Comparison of ENCODE assay signal across 8 cellular contexts in the genomic region with DNA sequence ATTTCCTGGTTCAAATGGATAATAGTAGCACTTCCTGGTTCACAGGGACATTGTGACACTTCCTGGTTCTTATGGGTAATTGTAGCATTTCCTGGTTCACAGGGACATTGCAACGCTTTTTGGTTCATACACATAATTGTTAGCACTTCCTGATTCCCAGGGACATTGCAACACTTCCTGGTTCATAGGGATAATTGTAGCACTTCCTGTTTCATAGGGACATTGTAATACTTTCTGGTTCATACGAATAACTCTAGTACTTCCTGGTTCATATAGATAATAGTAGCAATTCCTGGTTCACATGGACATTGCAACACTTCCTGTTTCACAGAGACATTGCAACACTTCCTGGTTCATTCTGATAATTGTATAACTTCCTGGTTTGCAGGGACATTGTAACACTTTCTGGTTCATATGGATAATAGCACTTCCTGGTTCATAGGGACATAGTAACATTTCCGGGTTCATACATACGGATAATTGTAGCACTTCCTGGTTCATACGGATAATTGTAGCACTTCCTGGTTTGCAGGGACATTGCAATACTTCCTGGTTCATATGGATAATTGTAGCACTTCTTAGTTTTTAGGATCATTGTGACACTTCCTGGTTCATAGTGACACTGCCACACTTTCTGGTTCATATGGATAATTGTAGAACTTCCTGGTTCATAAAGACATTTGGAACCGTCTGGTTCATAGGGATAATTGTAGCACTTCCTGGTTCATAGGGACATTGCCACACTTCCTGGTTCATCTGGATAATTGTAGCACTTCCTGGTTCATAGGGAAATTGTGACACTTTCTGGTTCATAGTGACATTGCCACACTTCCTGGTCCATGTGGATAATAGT.
DNase-seq lines count a peak whose midpoint lies in the region; ATAC-seq lines count a peak whose summit lies in the region.

No MANE protein-coding gene starts in this region.

- peak overlapping the region; percentile 97 for H3K27ac Mint-ChIP-seq in activated T-cell treated with anti-CD3 and anti-CD28 coated beads, Interleukin-2, amount 50 U/mL, for 72 hours
- H3K27ac Mint-ChIP-seq in effector memory CD8-positive, alpha-beta T cell = peak overlapping the region; percentile 98 to 99

- H3K36me3 Mint-ChIP-seq in activated T-cell treated with anti-CD3 and anti-CD28 coated beads, Interleukin-2, amount 50 U/mL, for 72 hours (ENCODE audit: insufficient read depth in 2 of 2) = peaks cover 60 to 69% of the 10 kb centered on the region in 2 donors
- H3K36me3 Mint-ChIP-seq in effector memory CD8-positive, alpha-beta T cell (ENCODE audit: insufficient read depth) = peaks cover 58% of the 10 kb centered on the region

- H3K9me3 ChIP-seq in SJCRH30 (replicated peaks) = peaks cover 10% of the 10 kb centered on the region
- H3K9me3 ChIP-seq in subcutaneous abdominal adipose tissue (ENCODE audit: control insufficient read depth in 5 of 5, low read length in 5 of 5) = peaks cover 4 to 32% (median 10%) of the 10 kb centered on the region in 5 donors

- DNase-seq in activated T-cell treated with anti-CD3 and anti-CD28 coated beads, Interleukin-2, amount 50 U/mL, for 72 hours = no peak
- DNase-seq in activated T-cell treated with anti-CD3 and anti-CD28 coated beads for 4 hours (no peak), SJCRH30 (peak; percentile 39 to 77), HPDE6-E6E7 (ENCODE audit: extremely low spot score) (no peak)
- DNase-seq in effector memory CD8-positive, alpha-beta T cell = peak; percentile 31 to 66 (median 42)

- H3K4me3 ChIP-seq in SJCRH30 (peak overlapping the region; percentile 22), subcutaneous abdominal adipose tissue (ENCODE audit: low read depth in 1 of 5, low read length in 5 of 5) (peak overlapping the region in 4 of 5 donors; percentile 22 to 50 (median 37))

- H3K9ac ChIP-seq in subcutaneous abdominal adipose tissue (ENCODE audit: low read length in 5 of 5) = no peak overlapping the region

- peaks cover 45% of the 10 kb centered on the region for H3K4me1 Mint-ChIP-seq in activated T-cell treated with anti-CD3 and anti-CD28 coated beads, Interleukin-2, amount 50 U/mL, for 72 hours (ENCODE audit: low read depth)
- peaks cover 33 to 43% of the 10 kb centered on the region in 2 donors for H3K4me1 Mint-ChIP-seq in effector memory CD8-positive, alpha-beta T cell (ENCODE audit: low read depth in 2 of 2)

- H3K27me3 Mint-ChIP-seq in activated T-cell treated with anti-CD3 and anti-CD28 coated beads, Interleukin-2, amount 50 U/mL, for 72 hours (ENCODE audit: low read depth) = no peaks in the 10 kb centered on the region
- no peaks in the 10 kb centered on the region for H3K27me3 Mint-ChIP-seq in effector memory CD8-positive, alpha-beta T cell

- H3K4me3 Mint-ChIP-seq in activated T-cell treated with anti-CD3 and anti-CD28 coated beads, Interleukin-2, amount 50 U/mL, for 72 hours = peak overlapping the region; percentile 57 to 64
- H3K4me3 Mint-ChIP-seq in effector memory CD8-positive, alpha-beta T cell = peak overlapping the region; percentile 75

- ATAC-seq in activated T-cell treated with anti-CD3 and anti-CD28 coated beads, Interleukin-2, amount 50 U/mL, for 72 hours (replicated peaks in 1 of 2) = peak in 1 of 2 donors; percentile 26
- peak; percentile 71 for ATAC-seq in effector memory CD8-positive, alpha-beta T cell (replicated peaks)
- ATAC-seq in GM19328 (IDR thresholded peaks at IDR 0.05; ENCODE audit: unreplicated experiment) (no peak), HG03571 (IDR thresholded peaks at IDR 0.05; ENCODE audit: unreplicated experiment) (no peak)

- H3K36me3 ChIP-seq in SJCRH30 (no peaks in the 10 kb centered on the region), subcutaneous abdominal adipose tissue (ENCODE audit: control insufficient read depth in 5 of 5, insufficient read depth in 5 of 5, low read length in 5 of 5) (peaks cover 5 to 30% (median 14%) of the 10 kb centered on the region in 5 donors)

- H3K27me3 ChIP-seq in SJCRH30 = no peaks in the 10 kb centered on the region
- no peaks in the 10 kb centered on the region for H3K27me3 ChIP-seq in subcutaneous abdominal adipose tissue (ENCODE audit: control insufficient read depth in 5 of 5, insufficient read depth in 4 of 5, low read length in 5 of 5)

- H3K4me1 ChIP-seq in SJCRH30 = no peaks in the 10 kb centered on the region
- peaks cover 0 to 4% (median 0%) of the 10 kb centered on the region in 5 donors for H3K4me1 ChIP-seq in subcutaneous abdominal adipose tissue (ENCODE audit: control insufficient read depth in 5 of 5, insufficient read depth in 5 of 5, low read length in 5 of 5)

- H3K27ac ChIP-seq in SJCRH30 (peak overlapping the region; percentile 51), subcutaneous abdominal adipose tissue (ENCODE audit: low read depth, low read length) (no peak overlapping the region)

- H3K9me3 Mint-ChIP-seq in activated T-cell treated with anti-CD3 and anti-CD28 coated beads, Interleukin-2, amount 50 U/mL, for 72 hours = peaks cover 29 to 40% of the 10 kb centered on the region in 2 donors
- peaks cover 24 to 29% of the 10 kb centered on the region in 2 donors for H3K9me3 Mint-ChIP-seq in effector memory CD8-positive, alpha-beta T cell

Comparison
In these comparisons a context has a peak if more than half of its experiments do, and no peak if none do; other contexts are left out.
1. DNase-seq: peak in SJCRH30 (2 of 2) and effector memory CD8-positive, alpha-beta T cell (3 of 3); none in activated T-cell treated with anti-CD3 and anti-CD28 coated beads, Interleukin-2, amount 50 U/mL, for 72 hours (0 of 2), activated T-cell treated with anti-CD3 and anti-CD28 coated beads for 4 hours (single experiment) and HPDE6-E6E7 (single experiment).